In genomic region chr1:93350322-93350721, GRCh38 we compare ENCODE assay signal across 11 cellular contexts. TPM values are rescaled to one million over a fixed set of nuclear protein-coding genes. Genes with fewer than 3 reads are reported as not detected.
DNase-seq lines count a peak whose midpoint lies in the region; ATAC-seq and TF ChIP-seq lines count a peak whose summit lies in the region.
"Had no signal": no experiment of that assay in that cellular context is flagged by ENCODE, and none has a peak within 500 bp of the region (broad histone marks: within the 10 kb centered on the region; RNA-seq: fewer than 3 reads in every experiment).

No MANE protein-coding gene starts in this region.

- H3K4me3 ChIP-seq in HFF-Myc (replicated peaks; ENCODE audit: low read depth, low read length) (peak overlapping the region; percentile 82), adipocyte (ENCODE audit: low read length) (peak overlapping the region; percentile 93)

- peak overlapping the region; percentile 96 for H3K27ac Mint-ChIP-seq in CD4-positive, alpha-beta T cell
- H3K27ac Mint-ChIP-seq in naive thymus-derived CD8-positive, alpha-beta T cell = peak overlapping the region in 3 of 10 donors; percentile 0 to 35 (median 29)

- no peak for ATAC-seq in CD4-positive, alpha-beta T cell (ENCODE audit: poor library complexity)
- no peak for ATAC-seq in naive thymus-derived CD8-positive, alpha-beta T cell
- ATAC-seq in GM21528 (IDR thresholded peaks at IDR 0.05; ENCODE audit: low FRiP score, unreplicated experiment) = no peak
- no peak for ATAC-seq in HG03442 (IDR thresholded peaks at IDR 0.05; ENCODE audit: unreplicated experiment)

- no peaks in the 10 kb centered on the region for H3K27me3 ChIP-seq in CD4-positive, alpha-beta T cell (ENCODE audit: control insufficient read depth, insufficient read depth, low read length)
- H3K27me3 ChIP-seq in adipocyte (replicated peaks; ENCODE audit: control insufficient read depth, insufficient read depth, low read length) = no peaks in the 10 kb centered on the region

- H3K4me3 Mint-ChIP-seq in CD4-positive, alpha-beta T cell = peak overlapping the region; percentile 77
- peak overlapping the region; percentile 25 to 100 (median 70) for H3K4me3 Mint-ChIP-seq in naive thymus-derived CD8-positive, alpha-beta T cell

- H3K27ac ChIP-seq in CD4-positive, alpha-beta T cell (ENCODE audit: low read depth, low read length) = no peak overlapping the region

- H3K4me1 Mint-ChIP-seq in CD4-positive, alpha-beta T cell (ENCODE audit: low read depth) = peaks cover 78% of the 10 kb centered on the region
- H3K4me1 Mint-ChIP-seq in naive thymus-derived CD8-positive, alpha-beta T cell = peaks cover 24 to 73% (median 50%) of the 10 kb centered on the region in 4 donors

- H3K36me3 ChIP-seq in adipocyte (ENCODE audit: control insufficient read depth, insufficient read depth, low read length, severe bottlenecking) = peaks cover 16% of the 10 kb centered on the region

- peaks cover 49% of the 10 kb centered on the region for H3K4me1 ChIP-seq in adipocyte (ENCODE audit: control insufficient read depth, insufficient read depth, low read length)

- no peak for DNase-seq in CD4-positive, alpha-beta T cell
- DNase-seq in HFF-Myc (ENCODE audit: extremely low read depth, low read depth) = no peak
- DNase-seq in adipocyte (ENCODE audit: low read depth) = no peak
- DNase-seq in naive thymus-derived CD8-positive, alpha-beta T cell = no peak
- no peak for DNase-seq in GM19240 (ENCODE audit: insufficient read length, low spot score)
- no peak for DNase-seq in NCI-H446 treated with DMSO at 0.1 percent for 48 hours (lab: John Stamatoyannopoulos, UW)
- DNase-seq: aorta; NCI-H1092; stimulated activated CD8-positive, alpha-beta memory T cell treated with anti-CD3 and anti-CD28 coated beads, Interleukin-4, amount 100 ng/mL, for 48 hours had no signal

- no peaks in the 10 kb centered on the region for H3K9me3 Mint-ChIP-seq in CD4-positive, alpha-beta T cell
- no peaks in the 10 kb centered on the region for H3K9me3 Mint-ChIP-seq in naive thymus-derived CD8-positive, alpha-beta T cell

- no peaks in the 10 kb centered on the region for H3K9me3 ChIP-seq in CD4-positive, alpha-beta T cell (ENCODE audit: control insufficient read depth, low read length)
- H3K9me3 ChIP-seq in adipocyte (ENCODE audit: control insufficient read depth, low read length) = no peaks in the 10 kb centered on the region

- intact Hi-C loops in CD4-positive, alpha-beta T cell (cut with DNase I, micrococcal nuclease) = no loop called here

- no peak for TF ChIP-seq CTCF in CD4-positive, alpha-beta T cell (IDR thresholded peaks at IDR 0.05)
- no peak for TF ChIP-seq CTCF in HFF-Myc (IDR thresholded peaks at IDR 0.05; ENCODE audit: low read depth, low read length, missing control alignments)

- POLR2A ChIA-PET in CD4-positive, alpha-beta T cell (lab: Charles Lee) = no interaction called here
- POLR2A ChIA-PET in naive thymus-derived CD8-positive, alpha-beta T cell (lab: Charles Lee) = no interaction called here

- no peak overlapping the region for H3K9ac ChIP-seq in adipocyte (ENCODE audit: low read length)

- peaks cover 71% of the 10 kb centered on the region for H3K36me3 Mint-ChIP-seq in CD4-positive, alpha-beta T cell (ENCODE audit: low read depth)
- H3K36me3 Mint-ChIP-seq in naive thymus-derived CD8-positive, alpha-beta T cell = peaks cover 6 to 41% (median 7%) of the 10 kb centered on the region in 3 donors

- CTCF ChIA-PET in CD4-positive, alpha-beta T cell (lab: Charles Lee) = no interaction called here

- H3K27me3 Mint-ChIP-seq in CD4-positive, alpha-beta T cell = no peaks in the 10 kb centered on the region
- peaks cover 0 to 2% (median 0%) of the 10 kb centered on the region in 5 donors for H3K27me3 Mint-ChIP-seq in naive thymus-derived CD8-positive, alpha-beta T cell

RNA-seq across cellular contexts. Expression of gene DR1, which starts 4.6 kb away (rescaled TPM):
- 10 to 100 TPM; 51.4 to 54.4 TPM for total RNA-seq in CD4-positive, alpha-beta T cell
- total RNA-seq in naive thymus-derived CD8-positive, alpha-beta T cell = 10 to 100 TPM; 65.0 to 66.7 TPM
- 10 to 100 TPM; 54.3 to 68.3 (median 66.0) TPM for polyA plus RNA-seq in naive thymus-derived CD8-positive, alpha-beta T cell
